Comparison of ENCODE assay signal across 8 cellular contexts in the genomic region with DNA sequence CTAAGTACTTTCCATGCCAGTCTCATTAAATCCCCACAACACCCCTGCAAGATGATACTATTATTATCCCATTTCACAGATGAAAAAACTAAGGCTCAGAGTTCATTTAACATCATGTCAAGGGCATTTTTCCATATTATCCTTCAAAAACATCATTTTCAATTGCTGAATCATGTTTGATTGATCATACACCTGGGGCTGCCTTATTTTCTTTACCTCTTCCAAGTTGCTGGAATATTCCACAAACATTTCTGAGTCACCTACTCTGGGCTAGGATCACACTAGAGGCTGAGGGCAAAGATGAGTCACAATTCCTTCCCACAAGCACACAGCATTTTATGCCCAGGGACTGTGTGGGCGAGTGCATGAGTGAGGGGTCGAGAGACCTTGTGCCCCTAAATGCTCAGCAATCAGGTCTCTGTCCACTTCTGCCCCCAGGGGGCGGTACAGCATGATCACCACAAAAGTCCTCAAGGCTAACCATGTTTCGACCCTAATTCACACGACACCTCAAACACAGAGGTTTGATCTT. TPM values are rescaled to one million over a fixed set of nuclear protein-coding genes. Genes with fewer than 3 reads are reported as not detected.
DNase-seq lines count a peak whose midpoint lies in the region; TF ChIP-seq lines count a peak whose summit lies in the region.

No MANE protein-coding gene starts in this region.

- H3K27me3 Mint-ChIP-seq in activated naive CD4-positive, alpha-beta T cell treated with anti-CD3 and anti-CD28 coated beads for 36 hours (ENCODE audit: low read depth), result no peaks in the 10 kb centered on the region
- peaks cover under 1 to 4% (median 3%) of the 10 kb centered on the region in 3 donors for H3K27me3 Mint-ChIP-seq in immature natural killer cell (ENCODE audit: low read depth in 3 of 3)

- no peak overlapping the region for H3K27ac Mint-ChIP-seq in activated naive CD4-positive, alpha-beta T cell treated with anti-CD3 and anti-CD28 coated beads for 36 hours
- peak overlapping the region in 4 of 6 donors; percentile 18 to 58 (median 47) for H3K27ac Mint-ChIP-seq in immature natural killer cell

- no peaks in the 10 kb centered on the region for H3K9me2 ChIP-seq in OCI-LY7 (ENCODE audit: insufficient read depth, low read length)

- no peaks in the 10 kb centered on the region for H4K20me1 ChIP-seq in OCI-LY7 (ENCODE audit: insufficient read depth, low read length)

- H3K36me3 Mint-ChIP-seq in activated naive CD4-positive, alpha-beta T cell treated with anti-CD3 and anti-CD28 coated beads for 36 hours (ENCODE audit: low read depth), result peaks cover 4% of the 10 kb centered on the region
- H3K36me3 Mint-ChIP-seq in immature natural killer cell, result peaks cover 4 to 11% (median 9%) of the 10 kb centered on the region in 3 donors

- no peak for TF ChIP-seq POLR2A in tibial nerve (IDR thresholded peaks at IDR 0.05)

- peaks cover 0 to 3% of the 10 kb centered on the region in 2 donors for H3K27me3 ChIP-seq in tibial nerve

- 33 to 51% methylated on average over 5 of the region's 5 CpGs for WGBS in tibial nerve, 2 donors

- H3K9me3 Mint-ChIP-seq in activated naive CD4-positive, alpha-beta T cell treated with anti-CD3 and anti-CD28 coated beads for 36 hours, result peaks cover 14% of the 10 kb centered on the region
- peaks cover 0 to 3% (median 0%) of the 10 kb centered on the region in 6 donors for H3K9me3 Mint-ChIP-seq in immature natural killer cell

- CTCF ChIA-PET in OCI-LY7 (lab: Charles Lee; ENCODE audit: unreplicated experiment), result interaction anchor here (0.6 kb wide), 1 partner anchor 19 kb away, joined by 3 read pairs; no protein-coding TSS in a partner anchor
- CTCF ChIA-PET in activated naive CD4-positive, alpha-beta T cell treated with anti-CD3 and anti-CD28 coated beads for 36 hours (lab: Charles Lee), result interaction anchor here (0.6 to 9.1 kb wide), 3 partner anchors 18 to 144 kb away, joined by 3 to 306 read pairs (median 5); no protein-coding TSS in a partner anchor

- intact Hi-C loops in OCI-LY7 (cut with micrococcal nuclease; ENCODE audit: unreplicated experiment), result loop anchor here (1.0 kb wide), 1 partner anchor 191 kb away; no protein-coding TSS in a partner anchor
- intact Hi-C loops in activated naive CD4-positive, alpha-beta T cell treated with anti-CD3 and anti-CD28 coated beads for 36 hours (cut with micrococcal nuclease), result loop anchor here (1.0 kb wide), 1 partner anchor 52 kb away; no protein-coding TSS in a partner anchor

- POLR2A ChIA-PET in OCI-LY7 (lab: Charles Lee), result interaction anchor here (0.7 to 1.1 kb wide), 2 partner anchors 21 to 39 kb away, joined by 3 to 4 read pairs; a partner anchor contains a TSS

- H3K27ac ChIP-seq in OCI-LY7 (ENCODE audit: low read depth, low read length, poor library complexity, severe bottlenecking), result no peak overlapping the region
- peak overlapping the region in 1 of 4 donors; percentile 60 for H3K27ac ChIP-seq in tibial nerve

- no peaks in the 10 kb centered on the region for H3K79me2 ChIP-seq in OCI-LY7 (ENCODE audit: insufficient read depth, low read depth, low read length)

- H3K4me1 ChIP-seq in OCI-LY7 (ENCODE audit: insufficient read depth, low read length, poor library complexity, severe bottlenecking) (peaks cover 11% of the 10 kb centered on the region), tibial nerve (peaks cover 0 to 38% (median 2%) of the 10 kb centered on the region in 4 donors)

- peaks cover 12% of the 10 kb centered on the region for H3K9me3 ChIP-seq in OCI-LY7 (ENCODE audit: low read length)
- peaks cover 0 to 6% (median 0%) of the 10 kb centered on the region in 4 donors for H3K9me3 ChIP-seq in tibial nerve

- H3K36me3 ChIP-seq in OCI-LY7 (ENCODE audit: insufficient read depth, low read length) (no peaks in the 10 kb centered on the region), tibial nerve (no peaks in the 10 kb centered on the region)

- H3K4me2 ChIP-seq in OCI-LY7 (ENCODE audit: low read length), result no peak overlapping the region

- H3K4me3 ChIP-seq in OCI-LY7 (ENCODE audit: low read depth, low read length, poor library complexity, severe bottlenecking), result no peak overlapping the region
- H3K4me3 ChIP-seq in tibial nerve, result no peak overlapping the region

- TF ChIP-seq CTCF in OCI-LY7 (conservative IDR thresholded peaks at IDR 0.05; ENCODE audit: low read length), result peak; percentile 82
- TF ChIP-seq CTCF in tibial nerve (IDR thresholded peaks at IDR 0.05), result peak in 4 of 5 experiments; percentile 28 to 35 (median 31)

- no peak for TF ChIP-seq EP300 in tibial nerve (IDR thresholded peaks at IDR 0.05)

- H2AFZ ChIP-seq in OCI-LY7 (ENCODE audit: low read length), result no peak overlapping the region

- peaks cover 19% of the 10 kb centered on the region for H3K4me1 Mint-ChIP-seq in activated naive CD4-positive, alpha-beta T cell treated with anti-CD3 and anti-CD28 coated beads for 36 hours (ENCODE audit: low read depth)
- H3K4me1 Mint-ChIP-seq in immature natural killer cell, result peaks cover 30 to 34% of the 10 kb centered on the region in 2 donors

- DNase-seq in NCI-H526 (lab: John Stamatoyannopoulos, UW) (peak; percentile 19 to 58), NCI-H526 treated with DMSO at 0.1 percent for 48 hours (lab: John Stamatoyannopoulos, UW) (no peak), OCI-LY7 (ENCODE audit: low spot score) (peak; percentile 73), immature natural killer cell (peak; percentile 59 to 65 (median 64)), tibial nerve (ENCODE audit: low spot score in 2 of 2) (no peak), NCI-H2081 (lab: John Stamatoyannopoulos, UW) (no peak), 8988T (no peak)
- DNase-seq in activated naive CD4-positive, alpha-beta T cell treated with anti-CD3 and anti-CD28 coated beads for 36 hours, result peak; percentile 66

- no TSS peak for BruUV-seq in OCI-LY7 (replicated peaks; lab: Mats Ljungman, UMichigan)

- no peak overlapping the region for H3K4me3 Mint-ChIP-seq in activated naive CD4-positive, alpha-beta T cell treated with anti-CD3 and anti-CD28 coated beads for 36 hours
- H3K4me3 Mint-ChIP-seq in immature natural killer cell, result no peak overlapping the region

RNA-seq across cellular contexts. Expression of a gene that starts 14.1 kb away (rescaled TPM):
- not detected in 2 replicates for total RNA-seq in OCI-LY7 (2014; rRNA removed; shearing (Covaris generic))
- total RNA-seq in OCI-LY7 (2022) (not detected in 2 replicates), tibial nerve (10 to 100 TPM in 3 of 4 donors, 1 to 10 TPM in 1; 9.0 to 48.8 (median 42.3) TPM)
- total RNA-seq in activated naive CD4-positive, alpha-beta T cell treated with anti-CD3 and anti-CD28 coated beads for 36 hours, result not detected
- under 1 TPM in 1 of 3 donors, not detected in 2; 0.47 TPM for polyA plus RNA-seq in immature natural killer cell

RNA-seq across cellular contexts. Expression of a gene that starts 21.7 kb away (rescaled TPM):
- 16.9 and 20.0 TPM in 2 replicates for total RNA-seq in OCI-LY7 (2014; rRNA removed; shearing (Covaris generic))
- 21.0 and 25.3 TPM in 2 replicates for total RNA-seq in OCI-LY7 (2022)
- total RNA-seq in activated naive CD4-positive, alpha-beta T cell treated with anti-CD3 and anti-CD28 coated beads for 36 hours, result 10 to 100 TPM; 19.9 to 21.9 TPM
- 100 to 1,000 TPM; 429 to 815 (median 508) TPM for polyA plus RNA-seq in immature natural killer cell
- total RNA-seq in tibial nerve, result 10 to 100 TPM in 2 of 4 donors, 1 to 10 TPM in 2; 4.5 to 15.1 (median 9.2) TPM

RNA-seq across cellular contexts. Expression of a gene that starts 49.6 kb away (rescaled TPM):
- total RNA-seq in OCI-LY7 (2014; rRNA removed; shearing (Covaris generic)), result 137 and 146 TPM in 2 replicates
- total RNA-seq in OCI-LY7 (2022) (123 and 130 TPM in 2 replicates), tibial nerve (100 to 1,000 TPM; 172 to 269 (median 185) TPM)
- 100 to 1,000 TPM; 103 to 105 TPM for total RNA-seq in activated naive CD4-positive, alpha-beta T cell treated with anti-CD3 and anti-CD28 coated beads for 36 hours
- polyA plus RNA-seq in immature natural killer cell, result 100 to 1,000 TPM; 159 to 211 (median 178) TPM

RNA-seq across cellular contexts. Expression of a gene that starts 51.0 kb away (rescaled TPM):
- total RNA-seq in OCI-LY7 (2014; rRNA removed; shearing (Covaris generic)), result 211 and 238 TPM in 2 replicates
- total RNA-seq in OCI-LY7 (2022) (130 and 143 TPM in 2 replicates), tibial nerve (10 to 100 TPM; 51.3 to 70.1 (median 63.4) TPM)
- 10 to 100 TPM; 81.9 to 82.5 TPM for total RNA-seq in activated naive CD4-positive, alpha-beta T cell treated with anti-CD3 and anti-CD28 coated beads for 36 hours
- polyA plus RNA-seq in immature natural killer cell, result 10 to 100 TPM; 21.5 to 51.1 (median 30.5) TPM

Comparison
In these comparisons a context has a peak if more than half of its experiments do, and no peak if none do; other contexts are left out.
1. DNase-seq: peak in NCI-H526 (2 of 2), OCI-LY7 (single experiment), activated naive CD4-positive, alpha-beta T cell treated with anti-CD3 and anti-CD28 coated beads for 36 hours (single experiment) and immature natural killer cell (3 of 3); none in NCI-H526 treated with DMSO at 0.1 percent for 48 hours (single experiment), tibial nerve (0 of 2), NCI-H2081 (0 of 2) and 8988T (single experiment).
2. RNA of a gene that starts 14.1 kb away (total RNA-seq): 9.0 to 48.8 TPM in tibial nerve; not detected in OCI-LY7 and not detected in activated naive CD4-positive, alpha-beta T cell treated with anti-CD3 and anti-CD28 coated beads for 36 hours; every median in the first group is over 4 times any median in the second.